ENCODE assay signal across 8 cellular contexts in the genomic region with DNA sequence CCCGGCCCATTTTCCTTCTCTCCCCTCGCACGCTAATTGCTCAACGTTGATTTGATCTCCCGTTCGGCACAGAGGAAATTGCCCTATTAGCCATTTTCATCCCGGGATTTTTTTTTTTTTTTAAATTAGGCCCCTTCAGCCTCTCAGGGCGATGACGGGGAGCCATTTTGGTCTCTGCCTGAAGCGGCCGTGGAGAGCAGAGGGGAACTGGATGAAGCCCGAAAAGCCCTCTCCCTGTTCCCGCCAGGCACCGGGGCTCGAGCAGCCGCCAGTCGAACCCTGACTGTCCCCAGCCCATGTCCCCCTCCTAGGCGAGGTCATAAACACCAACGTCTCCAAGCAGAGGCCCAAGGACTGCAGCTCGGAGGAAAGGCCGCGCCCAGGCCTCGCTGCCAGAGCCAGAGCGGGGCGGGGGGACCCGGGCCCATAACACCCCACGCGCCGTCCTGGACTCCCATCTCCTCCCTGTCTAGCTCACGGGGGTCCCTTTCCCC. TPM values are rescaled to one million over a fixed set of nuclear protein-coding genes. Genes with fewer than 3 reads are reported as not detected.
DNase-seq lines count a peak whose midpoint lies in the region; ATAC-seq and TF ChIP-seq lines count a peak whose summit lies in the region.

No MANE protein-coding gene starts in this region.

- in situ Hi-C loops in mammary epithelial cell (cut with MboI; ENCODE audit: low sequenced_read_pairs in 2 of 2) = loop anchor here (5.0 to 25.0 kb wide), 3 partner anchors 81 to 321 kb away; no protein-coding TSS in a partner anchor

- WGBS in mammary epithelial cell (ENCODE audit: low coverage, missing lambda C conversion rate) = 75% methylated on average over 25 of the region's 30 CpGs

- H3K36me3 ChIP-seq in breast epithelium = no peaks in the 10 kb centered on the region
- peaks cover 3% of the 10 kb centered on the region for H3K36me3 ChIP-seq in mammary epithelial cell (ENCODE audit: insufficient read depth, low read length)
- peaks cover 0 to 16% of the 10 kb centered on the region in 2 donors for H3K36me3 ChIP-seq in vagina

- DNase-seq in breast epithelium (ENCODE audit: low spot score in 2 of 2) (no peak), mammary epithelial cell (no peak), vagina (ENCODE audit: extremely low spot score in 2 of 2) (no peak), NCI-H1417 treated with DMSO at 0.1 percent for 48 hours (lab: John Stamatoyannopoulos, UW) (no peak), HuH-7.5 (ENCODE audit: low spot score) (no peak)

- peak overlapping the region; percentile 40 to 50 (median 45) for H3K4me3 ChIP-seq in breast epithelium
- no peak overlapping the region for H3K4me3 ChIP-seq in mammary epithelial cell (replicated peaks in 1 of 3; ENCODE audit: insufficient read depth in 1 of 3, low read depth in 2 of 3, low read length in 3 of 3)
- H3K4me3 ChIP-seq in mononuclear cell (ENCODE audit: low read length) = peak overlapping the region; percentile 36
- peak overlapping the region; percentile 47 to 58 for H3K4me3 ChIP-seq in vagina

- BruUV-seq in mammary epithelial cell (replicated peaks; lab: Mats Ljungman, UMichigan) = no TSS peak

- H3K27me3 ChIP-seq in breast epithelium (no peaks in the 10 kb centered on the region), mammary epithelial cell (ENCODE audit: insufficient read depth, low read length) (no peaks in the 10 kb centered on the region), mononuclear cell (ENCODE audit: insufficient read depth, low read length) (no peaks in the 10 kb centered on the region), vagina (no peaks in the 10 kb centered on the region)

- no peak for ATAC-seq in HG02870 (IDR thresholded peaks at IDR 0.05; ENCODE audit: unreplicated experiment)

- H3K4me1 ChIP-seq in breast epithelium (no peaks in the 10 kb centered on the region), mammary epithelial cell (ENCODE audit: insufficient read depth, low read length) (peaks cover 3% of the 10 kb centered on the region), mononuclear cell (ENCODE audit: insufficient read depth, low read length) (peaks cover 24% of the 10 kb centered on the region), vagina (peaks cover 20% of the 10 kb centered on the region)

- CTCF ChIA-PET in mammary epithelial cell (lab: Charles Lee; ENCODE audit: low non-redundant PET) = interaction anchor here (0.6 kb wide), 1 partner anchor 80 kb away, joined by 6 read pairs; no protein-coding TSS in a partner anchor

- TF ChIP-seq POLR2A in breast epithelium (IDR thresholded peaks at IDR 0.05) (no peak), vagina (IDR thresholded peaks at IDR 0.05) (no peak)

- H2AFZ ChIP-seq in mammary epithelial cell (ENCODE audit: low read depth, low read length) = no peak overlapping the region

- no peaks in the 10 kb centered on the region for H4K20me1 ChIP-seq in mammary epithelial cell (ENCODE audit: insufficient read depth, low read length)

- no peak overlapping the region for H3K4me2 ChIP-seq in mammary epithelial cell (ENCODE audit: insufficient read depth, low read depth, low read length)

- dilution Hi-C loops in mammary epithelial cell (cut with HindIII; ENCODE audit: low sequenced_read_pairs) = no loop called here

- TF ChIP-seq CTCF in breast epithelium (IDR thresholded peaks at IDR 0.05) (no peak), mammary epithelial cell (conservative IDR thresholded peaks at IDR 0.05 in 1 of 2, IDR thresholded peaks at IDR 0.05 in 1 of 2; ENCODE audit: extremely low read depth in 1 of 2, insufficient read depth in 1 of 2, low read depth in 1 of 2, low read length in 2 of 2) (no peak), vagina (IDR thresholded peaks at IDR 0.05) (no peak)

- H3K9ac ChIP-seq in mammary epithelial cell (ENCODE audit: insufficient read depth, low read length) = no peak overlapping the region

- no peaks in the 10 kb centered on the region for H3K9me3 ChIP-seq in breast epithelium
- no peaks in the 10 kb centered on the region for H3K9me3 ChIP-seq in mammary epithelial cell (replicated peaks; ENCODE audit: insufficient read depth, low read length)
- no peaks in the 10 kb centered on the region for H3K9me3 ChIP-seq in mononuclear cell (ENCODE audit: low read depth, low read length)
- no peaks in the 10 kb centered on the region for H3K9me3 ChIP-seq in vagina

- H3K27ac ChIP-seq in breast epithelium (peak overlapping the region; percentile 33 to 53), mammary epithelial cell (ENCODE audit: insufficient read depth, low read depth, low read length) (no peak overlapping the region), cingulate gyrus (ENCODE audit: low read depth, low read length) (peak overlapping the region; percentile 94), vagina (peak overlapping the region; percentile 72)

- no peaks in the 10 kb centered on the region for H3K79me2 ChIP-seq in mammary epithelial cell (ENCODE audit: insufficient read depth, low read length)

- intact Hi-C loops in breast epithelium (cut with DNase I; ENCODE audit: low total_unique reads) = loop anchor here (5.0 kb wide), 1 partner anchor 81 kb away; no protein-coding TSS in a partner anchor
- intact Hi-C loops in mammary epithelial cell (cut with micrococcal nuclease) = loop anchor here (1.0 kb wide), 6 partner anchors 46 to 314 kb away; no protein-coding TSS in a partner anchor
- intact Hi-C loops in vagina (cut with DNase I) = loop anchor here (1.0 to 2.0 kb wide), 2 partner anchors 80 to 314 kb away; no protein-coding TSS in a partner anchor

RNA-seq across cellular contexts. Expression of a gene that starts 44.7 kb away (rescaled TPM):
- total RNA-seq in breast epithelium (10 to 100 TPM; 26.7 to 75.8 (median 36.1) TPM), mammary epithelial cell (100 to 1,000 TPM; 137 to 163 TPM), mononuclear cell (not detected), vagina (37.3 TPM)
- polyA plus RNA-seq in mammary epithelial cell = 121 TPM
- 32.9 TPM for polyA minus RNA-seq in mammary epithelial cell

RNA-seq across cellular contexts. Expression of a gene that starts 52.4 kb away (rescaled TPM):
- total RNA-seq in breast epithelium (10 to 100 TPM; 15.7 to 20.6 (median 18.4) TPM), mammary epithelial cell (10 to 100 TPM; 25.9 to 29.0 TPM), mononuclear cell (18.1 TPM), vagina (37.8 TPM)
- polyA plus RNA-seq in mammary epithelial cell = 10.9 TPM
- polyA minus RNA-seq in mammary epithelial cell = 10.8 TPM

Comparison
In these comparisons a context has a peak if more than half of its experiments do, and no peak if none do; other contexts are left out.
1. H3K4me3 ChIP-seq: peak in breast epithelium (3 of 3), mononuclear cell (single experiment) and vagina (2 of 2); none in mammary epithelial cell (0 of 3).
2. RNA of a gene that starts 44.7 kb away (total RNA-seq): 137 to 163 TPM in mammary epithelial cell, 37.3 TPM in vagina (single experiment) and 26.7 to 75.8 TPM in breast epithelium; not detected in mononuclear cell (single experiment); every median in the first group is over 10 times any median in the second.